Comparison of ENCODE assay signal across 8 cellular contexts in genomic region chr5:82107277-82107676, GRCh38.
DNase-seq lines count a peak whose midpoint lies in the region; ATAC-seq and TF ChIP-seq lines count a peak whose summit lies in the region.

No MANE protein-coding gene starts in this region.

- H3K4me1 ChIP-seq in GM23248 (ENCODE audit: insufficient read depth) (no peaks in the 10 kb centered on the region), adipocyte (ENCODE audit: control insufficient read depth, insufficient read depth, low read length) (peaks cover 12% of the 10 kb centered on the region)
- no peaks in the 10 kb centered on the region for H3K4me1 ChIP-seq in effector memory CD4-positive, alpha-beta T cell (ENCODE audit: control insufficient read depth, insufficient read depth, low read length, poor library complexity, severe bottlenecking)

- H3K9me2 ChIP-seq in GM23248 (ENCODE audit: insufficient read depth): no peaks in the 10 kb centered on the region

- no peak for DNase-seq in AG09309 (ENCODE audit: low read depth)
- DNase-seq in GM23248: peak; percentile 47
- DNase-seq in adipocyte (ENCODE audit: low read depth): peak; percentile 75
- DNase-seq in iris pigment epithelial cell (ENCODE audit: low read depth): peak; percentile 47
- DNase-seq in HK-2 (ENCODE audit: unreplicated experiment): no peak
- DNase-seq in effector memory CD4-positive, alpha-beta T cell: no peak
- no peak for DNase-seq in activated CD4-positive, CD25-positive, alpha-beta regulatory T cell (lab: John Stamatoyannopoulos, UW)

- no peak overlapping the region for H3K4me2 ChIP-seq in GM23248 (ENCODE audit: unreplicated experiment)

- no peaks in the 10 kb centered on the region for H3K27me3 ChIP-seq in GM23248 (replicated peaks; ENCODE audit: insufficient read depth)
- H3K27me3 ChIP-seq in adipocyte (replicated peaks; ENCODE audit: control insufficient read depth, insufficient read depth, low read length): no peaks in the 10 kb centered on the region
- no peaks in the 10 kb centered on the region for H3K27me3 ChIP-seq in effector memory CD4-positive, alpha-beta T cell (replicated peaks; ENCODE audit: control insufficient read depth, insufficient read depth, low read length, poor library complexity, severe bottlenecking)

- H3K36me3 ChIP-seq in GM23248 (ENCODE audit: low read depth) (no peaks in the 10 kb centered on the region), adipocyte (ENCODE audit: control insufficient read depth, insufficient read depth, low read length, severe bottlenecking) (no peaks in the 10 kb centered on the region)
- no peaks in the 10 kb centered on the region for H3K36me3 ChIP-seq in effector memory CD4-positive, alpha-beta T cell (ENCODE audit: control insufficient read depth, insufficient read depth, low read length)

- no peaks in the 10 kb centered on the region for H4K20me1 ChIP-seq in GM23248 (ENCODE audit: insufficient read depth)

- in situ Hi-C loops in GM23248 (cut with MboI): no loop called here

- no peak overlapping the region for H3K27ac ChIP-seq in GM23248
- no peak overlapping the region for H3K27ac ChIP-seq in effector memory CD4-positive, alpha-beta T cell (ENCODE audit: insufficient read depth, low read length, poor library complexity, severe bottlenecking)

- no peak for ATAC-seq in GM21447 (IDR thresholded peaks at IDR 0.05; ENCODE audit: unreplicated experiment)

- H3K4me3 ChIP-seq in AG09309 (ENCODE audit: control insufficient read depth, low read depth, low read length): no peak overlapping the region
- H3K4me3 ChIP-seq in GM23248: no peak overlapping the region
- no peak overlapping the region for H3K4me3 ChIP-seq in adipocyte (ENCODE audit: low read length)
- no peak overlapping the region for H3K4me3 ChIP-seq in effector memory CD4-positive, alpha-beta T cell (ENCODE audit: insufficient read depth, low read depth, low read length, poor library complexity, severe bottlenecking)

- no peaks in the 10 kb centered on the region for H3F3A ChIP-seq in GM23248 (ENCODE audit: insufficient read depth)

- H3K9ac ChIP-seq in GM23248 (no peak overlapping the region), adipocyte (ENCODE audit: low read length) (no peak overlapping the region)

- H3K79me2 ChIP-seq in GM23248 (ENCODE audit: insufficient read depth): no peaks in the 10 kb centered on the region

- H3K9me3 ChIP-seq in GM23248 (ENCODE audit: low read depth): no peaks in the 10 kb centered on the region
- H3K9me3 ChIP-seq in adipocyte (ENCODE audit: control insufficient read depth, low read length): no peaks in the 10 kb centered on the region
- H3K9me3 ChIP-seq in effector memory CD4-positive, alpha-beta T cell (ENCODE audit: control insufficient read depth, low read length): no peaks in the 10 kb centered on the region

- H2AFZ ChIP-seq in GM23248: no peak overlapping the region

- peak; percentile 38 for TF ChIP-seq CTCF in AG09309 (IDR thresholded peaks at IDR 0.05; ENCODE audit: control insufficient read depth, insufficient read depth, low read depth, low read length, missing control alignments)

Comparison
In these comparisons a context has a peak if more than half of its experiments do, and no peak if none do; other contexts are left out.
1. DNase-seq: peak in GM23248 (single experiment), adipocyte (single experiment) and iris pigment epithelial cell (single experiment); none in AG09309 (single experiment), HK-2 (single experiment), effector memory CD4-positive, alpha-beta T cell (0 of 3) and activated CD4-positive, CD25-positive, alpha-beta regulatory T cell (0 of 4).